Comparison of ENCODE assay signal across 8 cellular contexts in the genomic region with DNA sequence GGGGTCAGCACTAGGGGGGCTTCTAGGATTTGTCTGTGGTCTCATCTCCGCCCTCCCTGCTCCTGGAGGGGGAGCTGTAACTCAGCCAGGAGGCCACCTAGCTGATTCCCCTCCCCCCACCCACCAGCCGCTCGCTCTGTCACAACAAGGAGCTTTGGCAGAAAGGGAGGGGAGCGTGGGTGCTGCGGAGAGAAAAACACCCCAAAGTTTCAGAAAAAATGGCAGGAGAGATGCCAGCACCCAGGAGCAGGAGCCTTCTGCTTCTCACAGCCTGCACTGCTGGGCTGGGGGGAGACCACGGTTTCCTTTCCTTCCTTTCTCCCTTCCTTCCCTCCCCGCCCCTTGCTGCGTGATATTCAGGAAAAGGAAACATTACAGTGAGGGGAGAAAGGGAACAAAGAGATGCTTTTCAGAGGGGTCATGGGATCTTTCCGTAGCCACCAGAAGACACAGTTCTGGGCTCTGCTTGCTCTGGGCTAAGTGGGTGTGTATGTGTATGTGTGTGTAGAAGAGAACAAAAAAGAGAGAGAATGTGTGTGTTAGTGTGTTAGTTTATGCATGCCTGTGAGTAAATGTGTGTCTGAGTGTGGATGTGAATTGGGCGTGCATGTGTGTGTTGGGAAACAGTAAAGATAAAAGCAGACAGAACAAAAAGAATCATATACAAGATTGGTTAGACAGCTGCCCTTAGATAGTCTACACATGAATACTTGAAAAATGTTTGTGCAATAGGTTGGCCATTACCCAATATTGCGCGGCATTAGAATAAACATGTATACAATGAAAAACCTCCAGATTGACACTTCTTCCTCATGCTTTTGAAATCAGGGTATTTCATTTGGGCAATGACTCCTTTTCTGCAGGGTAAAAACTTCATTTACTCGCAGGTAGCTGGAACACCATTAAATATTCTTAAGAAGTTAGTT. TPM values are rescaled to one million over a fixed set of nuclear protein-coding genes. Genes with fewer than 3 reads are reported as not detected.
DNase-seq lines count a peak whose midpoint lies in the region; ATAC-seq and TF ChIP-seq lines count a peak whose summit lies in the region.

No MANE protein-coding gene starts in this region.

- H3K9ac ChIP-seq in Loucy (ENCODE audit: low read depth, low read length, poor library complexity, severe bottlenecking): no peak overlapping the region
- peak overlapping the region in 1 of 2 donors; percentile 18 for H3K9ac ChIP-seq in duodenal mucosa (ENCODE audit: low read depth in 1 of 2, low read length in 2 of 2)

- no peaks in the 10 kb centered on the region for H3K79me2 ChIP-seq in Loucy (ENCODE audit: insufficient read depth, low read length)

- H3K4me2 ChIP-seq in Loucy (ENCODE audit: low read depth, low read length, poor library complexity, severe bottlenecking): peak overlapping the region; percentile 54

- CTCF ChIA-PET in AG04450 (lab: Charles Lee): interaction anchor here (0.9 to 1.3 kb wide), 2 partner anchors 32 to 650 kb away, joined by 3 to 5 read pairs; no protein-coding TSS in a partner anchor

- H3K27ac ChIP-seq in AG04450 (ENCODE audit: low read depth, low read length) (no peak overlapping the region), duodenal mucosa (ENCODE audit: low read depth, low read length) (no peak overlapping the region)

- H4K20me1 ChIP-seq in Loucy (ENCODE audit: insufficient read depth, low read length, poor library complexity, severe bottlenecking): no peaks in the 10 kb centered on the region

- H3K9me3 ChIP-seq in AG04450 (ENCODE audit: control insufficient read depth, insufficient read depth, low read length): no peaks in the 10 kb centered on the region; the same call in 1 of the 2 replicates
- no peaks in the 10 kb centered on the region for H3K9me3 ChIP-seq in Loucy (ENCODE audit: insufficient read depth, low read depth, low read length)
- no peaks in the 10 kb centered on the region for H3K9me3 ChIP-seq in duodenal mucosa (ENCODE audit: control insufficient read depth in 1 of 2, low read length in 2 of 2)

- no peak for DNase-seq in AG04450 (ENCODE audit: low read depth, low spot score)
- peak; percentile 74 for DNase-seq in midbrain (lab: John Stamatoyannopoulos, UW)
- DNase-seq in activated naive CD4-positive, alpha-beta T cell treated with Interleukin-2 at 50 U/mL for 16 hours: no peak
- no peak for DNase-seq in OCI-M2 (lab: John Stamatoyannopoulos, UW; ENCODE audit: unreplicated experiment)

- H3K36me3 ChIP-seq in Loucy (ENCODE audit: insufficient read depth, low read length): no peaks in the 10 kb centered on the region
- H3K36me3 ChIP-seq in duodenal mucosa (ENCODE audit: control insufficient read depth in 1 of 2, insufficient read depth in 2 of 2, low read length in 2 of 2): no peaks in the 10 kb centered on the region

- no peak for TF ChIP-seq CTCF in AG04450 (IDR thresholded peaks at IDR 0.05; ENCODE audit: low read depth, low read length)
- TF ChIP-seq CTCF in Loucy (conservative IDR thresholded peaks at IDR 0.05; ENCODE audit: low read length): no peak; the same call in 1 of the 2 replicates

- no peaks in the 10 kb centered on the region for H3F3A ChIP-seq in Loucy (ENCODE audit: low read depth)

- H3K27me3 ChIP-seq in AG04450 (ENCODE audit: control insufficient read depth, insufficient read depth, low read length) (peaks cover 5% of the 10 kb centered on the region), Loucy (ENCODE audit: insufficient read depth, low read length, poor library complexity, severe bottlenecking) (no peaks in the 10 kb centered on the region), duodenal mucosa (ENCODE audit: control insufficient read depth in 1 of 2, insufficient read depth in 2 of 2, low read length in 2 of 2) (peaks cover 0 to 6% of the 10 kb centered on the region in 2 donors)

- POLR2A ChIA-PET in AG04450 (lab: Yijun Ruan, JAX): interaction anchor here (1.6 kb wide), 1 partner anchor 10 kb away, joined by 4 read pairs; no protein-coding TSS in a partner anchor

- ATAC-seq in GM19395 (IDR thresholded peaks at IDR 0.05; ENCODE audit: unreplicated experiment) (no peak), GM21737 (IDR thresholded peaks at IDR 0.05; ENCODE audit: unreplicated experiment) (no peak)

- H2AFZ ChIP-seq in Loucy (ENCODE audit: low read length): 0 out of 2 replicates have a peak overlapping the region, but pooled peaks have one; percentile 8

- no peaks in the 10 kb centered on the region for H3K9me2 ChIP-seq in Loucy (replicated peaks; ENCODE audit: low read depth, low read length)

- H3K4me3 ChIP-seq in AG04450 (ENCODE audit: low read depth, low read length) (peak overlapping the region; percentile 43), Loucy (ENCODE audit: low read length, poor library complexity, severe bottlenecking) (peak overlapping the region; percentile 39), duodenal mucosa (ENCODE audit: low read depth in 1 of 2, low read length in 2 of 2) (peak overlapping the region; percentile 34 to 56)

- H3K4me1 ChIP-seq in Loucy (ENCODE audit: insufficient read depth, low read length, poor library complexity, severe bottlenecking) (peaks cover 12% of the 10 kb centered on the region), duodenal mucosa (ENCODE audit: control insufficient read depth in 1 of 2, insufficient read depth in 2 of 2, low read length in 2 of 2) (peaks cover 6 to 14% of the 10 kb centered on the region in 2 donors)

RNA-seq across cellular contexts. Expression of gene HSPA9, which starts 36.4 kb away (rescaled TPM):
- 194 and 207 TPM in 2 replicates for polyA plus RNA-seq in AG04450 (2011; rRNA removed)
- polyA minus RNA-seq in AG04450 (2011; rRNA and poly(A)+ RNA removed): 222 and 266 TPM in 2 replicates
